ENCODE assay signal across 8 cellular contexts in the genomic region with DNA sequence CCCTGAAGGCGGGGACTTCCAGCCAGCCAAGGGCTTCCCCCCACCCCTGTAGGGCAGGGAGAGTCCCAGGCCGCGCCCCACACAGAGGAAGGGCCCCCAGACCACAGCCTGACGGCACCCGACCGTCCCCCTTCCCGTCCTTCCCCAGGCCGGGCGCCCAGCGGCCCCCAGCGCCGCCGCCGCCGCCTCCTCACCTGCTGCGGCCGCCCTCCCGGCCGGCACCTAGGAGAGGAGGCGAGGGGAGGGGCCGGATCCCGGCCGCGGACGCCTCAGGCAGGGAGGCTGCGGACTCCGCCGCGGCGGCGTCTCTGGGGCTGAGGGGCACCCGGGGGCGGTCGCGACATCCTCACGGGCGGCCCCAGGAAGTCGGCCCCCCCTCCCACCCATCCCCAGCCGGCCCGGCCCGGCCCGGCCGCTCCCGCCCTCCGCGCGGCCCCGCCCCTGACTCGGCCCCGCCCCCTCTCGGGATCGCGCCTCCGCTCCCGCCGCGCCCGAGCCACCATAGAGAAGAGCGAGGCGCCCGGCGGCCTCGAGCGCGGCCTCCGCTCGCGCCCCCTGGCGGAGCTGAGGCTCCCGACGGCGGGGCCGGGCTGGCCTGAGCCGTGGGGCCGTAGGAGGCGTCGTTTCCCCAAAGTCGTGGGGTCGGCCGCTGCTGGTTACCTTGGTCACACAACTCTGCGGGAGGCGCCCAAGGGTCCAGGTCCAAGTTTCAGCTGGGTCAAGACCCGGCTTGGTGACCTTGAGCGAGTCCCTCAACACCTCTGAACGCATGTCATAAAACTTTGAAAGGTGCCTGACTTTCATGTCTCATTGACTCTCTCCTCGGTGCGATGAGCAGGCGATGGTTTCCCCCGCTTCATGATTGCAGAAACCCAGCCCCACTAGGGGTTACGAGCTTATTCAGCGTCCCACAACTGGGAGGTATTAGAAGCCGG. TPM values are rescaled to one million over a fixed set of nuclear protein-coding genes. Genes with fewer than 3 reads are reported as not detected.
DNase-seq lines count a peak whose midpoint lies in the region; ATAC-seq, FAIRE-seq and TF ChIP-seq lines count a peak whose summit lies in the region.

No MANE protein-coding gene starts in this region.

- H3K27ac Mint-ChIP-seq in central memory CD8-positive, alpha-beta T cell (ENCODE audit: low read depth), result peak overlapping the region; percentile 93

- H3K36me3 ChIP-seq in kidney (ENCODE audit: control insufficient read depth in 1 of 2, insufficient read depth in 2 of 2, low read length in 2 of 2), result no peaks in the 10 kb centered on the region

- H3K4me1 Mint-ChIP-seq in central memory CD8-positive, alpha-beta T cell, result peaks cover 35% of the 10 kb centered on the region

- H3K27me3 Mint-ChIP-seq in central memory CD8-positive, alpha-beta T cell, result no peaks in the 10 kb centered on the region

- intact Hi-C loops in kidney (cut with DNase I), result no loop called here

- H3K36me3 Mint-ChIP-seq in central memory CD8-positive, alpha-beta T cell (ENCODE audit: insufficient read depth), result peaks cover 12% of the 10 kb centered on the region

- H3K4me3 Mint-ChIP-seq in central memory CD8-positive, alpha-beta T cell, result peak overlapping the region; percentile 95

- H3K9me3 Mint-ChIP-seq in central memory CD8-positive, alpha-beta T cell, result no peaks in the 10 kb centered on the region

- peak overlapping the region; percentile 67 to 96 for H3K4me3 ChIP-seq in kidney (ENCODE audit: low read length in 2 of 2)

- TF ChIP-seq CTCF in kidney (IDR thresholded peaks at IDR 0.05; ENCODE audit: borderline replicate concordance, extremely low read depth, insufficient read depth), result peak; percentile 84

- FAIRE-seq in kidney (lab: Jason Lieb, UNC), result no peak

- no peaks in the 10 kb centered on the region for H3K9me3 ChIP-seq in kidney (ENCODE audit: control insufficient read depth in 1 of 2, low read length in 2 of 2)

- H3K9ac ChIP-seq in kidney (ENCODE audit: low read length in 2 of 2), result peak overlapping the region; percentile 27 to 81

- H3K4me1 ChIP-seq in kidney (ENCODE audit: control insufficient read depth in 1 of 2, insufficient read depth in 1 of 2, low read depth in 1 of 2, low read length in 2 of 2), result peaks cover 0 to 8% of the 10 kb centered on the region in 2 donors

- ATAC-seq in GM18868 (IDR thresholded peaks at IDR 0.05; ENCODE audit: unreplicated experiment), result peak; percentile 67
- ATAC-seq in HG03095 (IDR thresholded peaks at IDR 0.05; ENCODE audit: unreplicated experiment), result peak; percentile 63
- ATAC-seq in central memory CD8-positive, alpha-beta T cell (replicated peaks; ENCODE audit: extremely low read depth, poor library complexity, severe bottlenecking), result peak; percentile 80

- H3K27ac ChIP-seq in kidney (ENCODE audit: low read depth in 2 of 2, low read length in 2 of 2), result peak overlapping the region; percentile 74 to 91

- DNase-seq in AG08396 (ENCODE audit: low spot score), result peak; percentile 92
- peak; percentile 87 for DNase-seq in NCI-H2171 (lab: John Stamatoyannopoulos, UW)
- DNase-seq in activated CD4-positive, CD25-positive, alpha-beta regulatory T cell treated with anti-CD3 and anti-CD28 coated beads, Interleukin-2, amount 50 U/mL, for 16 hours (ENCODE audit: low read depth, low spot score), result peak; percentile 79
- DNase-seq in central memory CD8-positive, alpha-beta T cell (ENCODE audit: low spot score in 2 of 2), result peak; percentile 75 to 87
- peak; percentile 95 for DNase-seq in kidney
- peak; percentile 70 to 86 for DNase-seq in stimulated activated CD4-positive, alpha-beta T cell treated with anti-CD3 and anti-CD28 coated beads, Interleukin-15, amount 100 ng/mL, for 48 hours (ENCODE audit: low read depth in 2 of 2)

RNA-seq across cellular contexts. Expression of a gene that starts 25.7 kb away (rescaled TPM):
- total RNA-seq in kidney, result 29.0 TPM
- polyA plus RNA-seq in kidney (ENCODE audit: insufficient read depth, low read depth, low replicate concordance), result 15.7 TPM

RNA-seq across cellular contexts. Expression of a gene that starts 30.5 kb away (rescaled TPM):
- 13.8 TPM for total RNA-seq in kidney
- polyA plus RNA-seq in kidney (ENCODE audit: insufficient read depth, low read depth, low replicate concordance), result 7.8 TPM

RNA-seq across cellular contexts. Expression of a gene that starts 32.2 kb away (rescaled TPM):
- not detected for total RNA-seq in kidney
- not detected for polyA plus RNA-seq in kidney (ENCODE audit: insufficient read depth, low read depth, low replicate concordance)

RNA-seq across cellular contexts. Expression of a gene that starts 52.9 kb away (rescaled TPM):
- total RNA-seq in kidney, result 11.0 TPM
- 9.6 TPM for polyA plus RNA-seq in kidney (ENCODE audit: insufficient read depth, low read depth, low replicate concordance)

RNA-seq across cellular contexts. Expression of a gene that starts 58.4 kb away (rescaled TPM):
- 0.38 TPM for total RNA-seq in kidney
- 0.54 TPM for polyA plus RNA-seq in kidney (ENCODE audit: insufficient read depth, low read depth, low replicate concordance)

Comparison
In these comparisons a context has a peak if more than half of its experiments do, and no peak if none do; other contexts are left out.
1. Peak in every context shown above with its lines: DNase-seq, ATAC-seq, H3K4me3 ChIP-seq and H3K27ac ChIP-seq.